Comparison of ENCODE assay signal across 4 cellular contexts in genomic region chr3:4042070-4042469, GRCh38.
TF ChIP-seq lines count a peak whose summit lies in the region.

No MANE protein-coding gene starts in this region.

TF ChIP-seq in HepG2, 621 proteins besides CTCF, POLR2A, EP300 and RAD21:
- TF ChIP-seq ZBTB14 (CRISPR knock-in tag; IDR thresholded peaks at IDR 0.05) (no peak), MTF2 (CRISPR knock-in tag; IDR thresholded peaks at IDR 0.05; ENCODE audit: borderline replicate concordance) (no peak), TMF1 (CRISPR knock-in tag; IDR thresholded peaks at IDR 0.05; ENCODE audit: low read depth) (no peak), GMEB2 (CRISPR knock-in tag; IDR thresholded peaks at IDR 0.05; ENCODE audit: low read depth) (no peak), MED13 (CRISPR knock-in tag; IDR thresholded peaks at IDR 0.05) (no peak), RAD51 (IDR thresholded peaks at IDR 0.05; ENCODE audit: borderline replicate concordance) (peak; percentile 58; the same call in 1 of the 2 replicates), STAT6 (CRISPR knock-in tag; IDR thresholded peaks at IDR 0.05; ENCODE audit: borderline replicate concordance) (no peak), TEAD3 (CRISPR knock-in tag; optimal IDR thresholded peaks at IDR 0.05; ENCODE audit: borderline replicate concordance) (no peak)

TF ChIP-seq in A549, 52 proteins besides CTCF, POLR2A, EP300 and RAD21:
- TF ChIP-seq USF2 (IDR thresholded peaks at IDR 0.05) (peak; percentile 61; the same call in 1 of the 2 replicates), BCL3 (IDR thresholded peaks at IDR 0.05) (no peak)

TF ChIP-seq in GM12878, 131 proteins besides CTCF, POLR2A, EP300 and RAD21:
- TF ChIP-seq SMC3 (IDR thresholded peaks at IDR 0.05; ENCODE audit: borderline replicate concordance, low read length) = no peak
- TF ChIP-seq RAD51 (IDR thresholded peaks at IDR 0.05) = peak; percentile 49; the same call in 1 of the 2 replicates
- no peak for TF ChIP-seq RELA (IDR thresholded peaks at IDR 0.05; ENCODE audit: borderline replicate concordance, partially characterized antibody)
- TF ChIP-seq MXI1 (IDR thresholded peaks at IDR 0.05; ENCODE audit: low read depth, low read length) = no peak
- no peak for TF ChIP-seq KDM1A (IDR thresholded peaks at IDR 0.05; ENCODE audit: borderline replicate concordance)
- no peak for TF ChIP-seq JUNB (IDR thresholded peaks at IDR 0.05)
- TF ChIP-seq YY1 (IDR thresholded peaks at IDR 0.05; ENCODE audit: low read depth, low read length) = no peak

TF ChIP-seq in K562, 482 proteins besides CTCF, POLR2A, EP300 and RAD21:
- peak; percentile 74; the same call in 1 of the 2 replicates for TF ChIP-seq RAD51 (IDR thresholded peaks at IDR 0.05; ENCODE audit: borderline replicate concordance, low read depth)
- TF ChIP-seq TFE3 (CRISPR knock-in tag; IDR thresholded peaks at IDR 0.05) = peak; percentile 95
- peak; percentile 41; the same call in 1 of the 2 replicates for TF ChIP-seq CBFA2T2 (conservative IDR thresholded peaks at IDR 0.05)
- no peak for TF ChIP-seq NELFE (IDR thresholded peaks at IDR 0.05; ENCODE audit: insufficient read depth, insufficient read length)
